Comparison of ENCODE assay signal across 11 cellular contexts in genomic region chr18:47775961-47776360, GRCh38.
DNase-seq lines count a peak whose midpoint lies in the region; ATAC-seq and TF ChIP-seq lines count a peak whose summit lies in the region.
"Had no signal": no experiment of that assay in that cellular context is flagged by ENCODE, and none has a peak within 500 bp of the region (broad histone marks: within the 10 kb centered on the region; RNA-seq: fewer than 3 reads in every experiment).

No MANE protein-coding gene starts in this region.

- H3K9ac ChIP-seq in IMR-90 (ENCODE audit: low read depth, low read length): no peak overlapping the region

- no peak overlapping the region for H4K5ac ChIP-seq in IMR-90 (ENCODE audit: low read depth, low read length)

- H3K79me1 ChIP-seq in IMR-90 (ENCODE audit: low read depth in 1 of 2, low read length in 2 of 2): no peaks in the 10 kb centered on the region

- H3K27me3 ChIP-seq in BE2C (no peaks in the 10 kb centered on the region), IMR-90 (ENCODE audit: control insufficient read depth, insufficient read depth, low read length) (0 out of 2 replicates have a peak, but pooled peaks cover 2% of the 10 kb centered on the region)

- dilution Hi-C loops in IMR-90 (cut with HindIII; ENCODE audit: low sequenced_read_pairs, unreplicated experiment): no loop called here

- H3K23ac ChIP-seq in IMR-90 (ENCODE audit: low read depth, low read length): no peak overlapping the region

- 33% methylated on average over 2 of the region's 5 CpGs; no CpG with 5 or more reads in 1 of the 2 experiments for WGBS in IMR-90 (ENCODE audit: extremely low coverage in 2 of 2, insufficient read length in 1 of 2), 2 experiments

- H4K8ac ChIP-seq in IMR-90 (ENCODE audit: low read depth in 2 of 2, low read length in 2 of 2): no peak overlapping the region

- peak; percentile 40 for TF ChIP-seq RAD21 in IMR-90 (IDR thresholded peaks at IDR 0.05; ENCODE audit: low read length)

- intact Hi-C loops in IMR-90 (cut with micrococcal nuclease): loop anchor here (1.0 to 10.0 kb wide), 2 partner anchors 246 to 669 kb away; no protein-coding TSS in a partner anchor

- no peak overlapping the region for H2AK9ac ChIP-seq in IMR-90 (replicated peaks; ENCODE audit: low read depth, low read length, poor library complexity)

- no peak overlapping the region for H4K91ac ChIP-seq in IMR-90 (ENCODE audit: insufficient read depth, low read depth, low read length)

- H2AK5ac ChIP-seq in IMR-90 (ENCODE audit: low read depth, low read length): no peak overlapping the region

- H2AFZ ChIP-seq in IMR-90 (replicated peaks; ENCODE audit: low read length, poor library complexity): no peak overlapping the region

- H3K36me3 ChIP-seq in BE2C: no peaks in the 10 kb centered on the region
- H3K36me3 ChIP-seq in IMR-90 (ENCODE audit: control insufficient read depth, insufficient read depth, low read length): no peaks in the 10 kb centered on the region

- TF ChIP-seq POLR2A in IMR-90 (IDR thresholded peaks at IDR 0.05; ENCODE audit: low read depth, low read length): no peak

- no peak overlapping the region for H2BK5ac ChIP-seq in IMR-90 (ENCODE audit: low read depth, low read length, poor library complexity, severe bottlenecking)

- no peak for DNase-seq in BE2C
- DNase-seq in IMR-90: peak; percentile 21
- DNase-seq in left kidney (ENCODE audit: low read depth, low spot score): peak; percentile 36
- DNase-seq in activated gamma-delta T cell treated with Interleukin-2 at 50 U/mL for 16 hours: no peak
- DNase-seq in NCI-H1048 (lab: John Stamatoyannopoulos, UW): no peak
- DNase-seq in NK-92 treated with Interleukin-12 subunit alpha and Interleukin-12 subunit beta, amount 100 ng/mL, for 24 hours (lab: John Stamatoyannopoulos, UW): no peak
- DNase-seq: stimulated activated CD4-positive, alpha-beta T cell treated with anti-CD3 and anti-CD28 coated beads, Interleukin-1b, Interleukin-23, amount 100 ng/mL, for 48 hours; stimulated activated naive CD8-positive, alpha-beta T cell treated with anti-CD3 and anti-CD28 coated beads, Interleukin-15, amount 100 ng/mL, for 72 hours had no signal

- no peak overlapping the region for H3K4me3 ChIP-seq in BE2C (ENCODE audit: low read depth, low read length)
- no peak overlapping the region for H3K4me3 ChIP-seq in IMR-90 (ENCODE audit: insufficient read depth, low read depth, low read length)
- H3K4me3 ChIP-seq in WI38 (ENCODE audit: low read depth, low read length): no peak overlapping the region

- no peaks in the 10 kb centered on the region for H3K9me1 ChIP-seq in IMR-90 (ENCODE audit: insufficient read depth, low read length)

- no peak overlapping the region for H3K18ac ChIP-seq in IMR-90 (ENCODE audit: low read depth, low read length)

- no peak overlapping the region for H3K14ac ChIP-seq in IMR-90 (replicated peaks; ENCODE audit: low read depth, low read length)

- no peak overlapping the region for H3K56ac ChIP-seq in IMR-90 (ENCODE audit: extremely low read depth, insufficient read depth, low read length)

- no peaks in the 10 kb centered on the region for H3K4me1 ChIP-seq in BE2C
- no peaks in the 10 kb centered on the region for H3K4me1 ChIP-seq in IMR-90 (ENCODE audit: control insufficient read depth, insufficient read depth, low read length)

- TF ChIP-seq CTCF in BE2C (IDR thresholded peaks at IDR 0.05; ENCODE audit: low read depth, low read length) (peak; percentile 45), IMR-90 (conservative IDR thresholded peaks at IDR 0.05; ENCODE audit: low read depth, low read length) (peak; percentile 39), WI38 (IDR thresholded peaks at IDR 0.05; ENCODE audit: low read depth, low read length) (peak; percentile 27; the same call in 1 of the 2 replicates)

- no peak overlapping the region for H2BK120ac ChIP-seq in IMR-90 (ENCODE audit: low read depth, low read length)

- H3K4me2 ChIP-seq in IMR-90 (ENCODE audit: low read depth, low read length): no peak overlapping the region

- no peak overlapping the region for H2BK20ac ChIP-seq in IMR-90 (ENCODE audit: low read depth, low read length)

- ATAC-seq in IMR-90 (ENCODE audit: low read depth) (peak; percentile 53), GM18519 (IDR thresholded peaks at IDR 0.05; ENCODE audit: low FRiP score, unreplicated experiment) (no peak)
- ATAC-seq: stimulated activated naive CD8-positive, alpha-beta T cell treated with anti-CD3 and anti-CD28 coated beads, Interleukin-15, amount 100 ng/mL, for 72 hours had no signal

- H3K9me3 ChIP-seq in BE2C: no peaks in the 10 kb centered on the region
- no peaks in the 10 kb centered on the region for H3K9me3 ChIP-seq in IMR-90 (ENCODE audit: control insufficient read depth, insufficient read depth, low read length)

- H2BK15ac ChIP-seq in IMR-90 (ENCODE audit: low read depth, low read length): no peak overlapping the region

- BruUV-seq in IMR-90 (replicated peaks; lab: Mats Ljungman, UMichigan): no TSS peak

- H4K20me1 ChIP-seq in IMR-90 (ENCODE audit: insufficient read depth, low read length): no peaks in the 10 kb centered on the region

- no peak overlapping the region for H3K4ac ChIP-seq in IMR-90 (ENCODE audit: low read depth, low read length)

- no peak overlapping the region for H3K27ac ChIP-seq in IMR-90 (ENCODE audit: insufficient read depth, low read length)
- H3K27ac ChIP-seq: epithelial cell of prostate had no signal

- in situ Hi-C loops in IMR-90 (cut with MboI; ENCODE audit: low sequenced_read_pairs): loop anchor here (10.0 kb wide), 1 partner anchor 669 kb away; no protein-coding TSS in a partner anchor

- POLR2A ChIA-PET in IMR-90 (lab: Charles Lee; ENCODE audit: unreplicated experiment): no interaction called here

- CTCF ChIA-PET in IMR-90 (lab: Yijun Ruan, JAX): interaction anchor here (1.1 kb wide), 1 partner anchor 222 kb away, joined by 3 read pairs; no protein-coding TSS in a partner anchor

TF ChIP-seq in IMR-90, 13 proteins besides CTCF, POLR2A, EP300 and RAD21:
- TF ChIP-seq SMC3 (IDR thresholded peaks at IDR 0.05; ENCODE audit: low read depth, low read length) (peak; percentile 24; the same call in 1 of the 2 replicates), CEBPB (IDR thresholded peaks at IDR 0.05; ENCODE audit: low read depth, low read length) (no peak)

Comparison
In these comparisons a context has a peak if more than half of its experiments do, and no peak if none do; other contexts are left out.
1. DNase-seq: peak in IMR-90 (single experiment) and left kidney (single experiment); none in BE2C (single experiment), activated gamma-delta T cell treated with Interleukin-2 at 50 U/mL for 16 hours (single experiment), NCI-H1048 (single experiment) and NK-92 treated with Interleukin-12 subunit alpha and Interleukin-12 subunit beta, amount 100 ng/mL, for 24 hours (single experiment).
2. Peak in every context shown above with its lines, with median percentiles within 50 percentile points of each other: CTCF ChIP-seq.